In genomic region chr6:87697581-87698552, GRCh38 we compare ENCODE assay signal across 8 cellular contexts. TPM values are rescaled to one million over a fixed set of nuclear protein-coding genes. Genes with fewer than 3 reads are reported as not detected.
DNase-seq lines count a peak whose midpoint lies in the region; ATAC-seq, FAIRE-seq and TF ChIP-seq lines count a peak whose summit lies in the region.

No MANE protein-coding gene starts in this region.

- peaks cover 25% of the 10 kb centered on the region for H3K4me1 ChIP-seq in SJSA1 (replicated peaks)
- H3K4me1 ChIP-seq in esophagus muscularis mucosa = peaks cover 54 to 70% (median 61%) of the 10 kb centered on the region in 4 donors

- intact Hi-C loops in esophagus muscularis mucosa (cut with DNase I) = no loop called here

- 33% methylated on average over 8 of the region's 8 CpGs for WGBS in esophagus muscularis mucosa

- POLR2A ChIA-PET in AG04450 (lab: Yijun Ruan, JAX) = interaction anchor here (0.6 to 2.6 kb wide), 11 partner anchors 11 to 537 kb away, joined by 3 to 32 read pairs (median 4); no protein-coding TSS in a partner anchor

- peak overlapping the region; percentile 82 for H3K4me3 ChIP-seq in AG04450 (ENCODE audit: low read depth, low read length)
- peak overlapping the region; percentile 76; the same call in 1 of the 2 replicates for H3K4me3 ChIP-seq in SJSA1
- H3K4me3 ChIP-seq in esophagus muscularis mucosa = peak overlapping the region; percentile 82 to 99 (median 94)

- FAIRE-seq in GM12891 (lab: Jason Lieb, UNC) = peak; percentile 55

- DNase-seq in AG04450 (ENCODE audit: low read depth, low spot score) (peak; percentile 74), GM12891 (ENCODE audit: insufficient read length, low spot score) (no peak), SJSA1 (ENCODE audit: low read depth in 1 of 2, low spot score in 2 of 2) (peak in 1 of 2 experiments; percentile 61), esophagus muscularis mucosa (ENCODE audit: extremely low spot score) (no peak), pons (ENCODE audit: low spot score) (peak; percentile 94), GM10266 (ENCODE audit: extremely low spot score) (no peak)

- H3K36me3 ChIP-seq in SJSA1 = peaks cover 20% of the 10 kb centered on the region
- H3K36me3 ChIP-seq in esophagus muscularis mucosa = no peaks in the 10 kb centered on the region

- ATAC-seq in HG03521 (IDR thresholded peaks at IDR 0.05; ENCODE audit: unreplicated experiment) (no peak), HG02623 (IDR thresholded peaks at IDR 0.05; ENCODE audit: unreplicated experiment) (no peak)

- H3K9me3 ChIP-seq in AG04450 (ENCODE audit: control insufficient read depth, insufficient read depth, low read length) (peaks cover 2% of the 10 kb centered on the region; the same call in 1 of the 2 replicates), SJSA1 (replicated peaks) (no peaks in the 10 kb centered on the region), esophagus muscularis mucosa (no peaks in the 10 kb centered on the region)

- no peaks in the 10 kb centered on the region for H3K27me3 ChIP-seq in AG04450 (ENCODE audit: control insufficient read depth, insufficient read depth, low read length)
- no peaks in the 10 kb centered on the region for H3K27me3 ChIP-seq in SJSA1 (replicated peaks)
- no peaks in the 10 kb centered on the region for H3K27me3 ChIP-seq in esophagus muscularis mucosa

- TF ChIP-seq POLR2A in GM12891 (IDR thresholded peaks at IDR 0.05; ENCODE audit: low read depth, low read length) (no peak; the same call in 1 of the 2 replicates), esophagus muscularis mucosa (IDR thresholded peaks at IDR 0.05; ENCODE audit: low read depth) (no peak)

- H3K27ac ChIP-seq in AG04450 (ENCODE audit: low read depth, low read length) (no peak overlapping the region), SJSA1 (no peak overlapping the region), esophagus muscularis mucosa (replicated peaks in 1 of 4) (peak overlapping the region; percentile 20 to 97 (median 37))

- TF ChIP-seq CTCF in AG04450 (IDR thresholded peaks at IDR 0.05; ENCODE audit: low read depth, low read length) (no peak), esophagus muscularis mucosa (IDR thresholded peaks at IDR 0.05) (no peak), GM10266 (IDR thresholded peaks at IDR 0.05; ENCODE audit: control insufficient read depth, insufficient read depth, low read depth, missing control alignments) (no peak)

- TF ChIP-seq EP300 in esophagus muscularis mucosa (IDR thresholded peaks at IDR 0.05) = no peak

- CTCF ChIA-PET in AG04450 (lab: Charles Lee) = interaction anchor here (0.6 to 1.0 kb wide), 3 partner anchors 85 to 795 kb away, joined by 3 read pairs; no protein-coding TSS in a partner anchor

TF ChIP-seq in GM12891, 5 proteins besides CTCF, POLR2A, EP300 and RAD21:
- no peak for TF ChIP-seq TAF1 (IDR thresholded peaks at IDR 0.05; ENCODE audit: low read depth, low read length)
- TF ChIP-seq PAX5 (IDR thresholded peaks at IDR 0.05; ENCODE audit: insufficient read depth, low read length, severe bottlenecking) = no peak
- TF ChIP-seq POLR2AphosphoS5 (IDR thresholded peaks at IDR 0.05; ENCODE audit: low read depth, low read length) = no peak
- TF ChIP-seq SPI1 (IDR thresholded peaks at IDR 0.05; ENCODE audit: low read depth, low read length) = no peak
- no peak for TF ChIP-seq POU2F2 (IDR thresholded peaks at IDR 0.05; ENCODE audit: low read depth, low read length)

RNA-seq across cellular contexts. Expression of gene AKIRIN2, which starts 4.2 kb away (rescaled TPM):
- 30.4 and 31.3 TPM in 2 replicates for polyA plus RNA-seq in AG04450 (2011; rRNA removed)
- polyA minus RNA-seq in AG04450 (2011; rRNA and poly(A)+ RNA removed) = 20.9 and 35.6 TPM in 2 replicates
- 50.7 TPM for polyA plus RNA-seq in GM12891 (2012; ENCODE audit: low read depth, missing spikeins)
- total RNA-seq in SJSA1 (2014; rRNA removed; shearing (Covaris generic)) = 16.1 and 28.3 TPM in 2 replicates
- total RNA-seq in esophagus muscularis mucosa = 10 to 100 TPM; 17.4 to 24.0 (median 21.7) TPM

Comparison
In these comparisons a context has a peak if more than half of its experiments do, and no peak if none do; other contexts are left out.
1. DNase-seq: peak in AG04450 (single experiment) and pons (single experiment); none in GM12891 (single experiment), esophagus muscularis mucosa (single experiment) and GM10266 (single experiment).
2. H3K27ac ChIP-seq: peak in esophagus muscularis mucosa (4 of 4); none in AG04450 (single experiment) and SJSA1 (single experiment).
3. Peak in every context shown above with its lines, with median percentiles within 50 percentile points of each other: H3K4me3 ChIP-seq.